Comparison of ENCODE assay signal across 1 cellular context in genomic region chr1:166838766-166839599, GRCh38.
TF ChIP-seq lines count a peak whose summit lies in the region.

Gene POGK (plus strand): TSS chr1:166839475. CDS start chr1:166840957, 1,482 bp downstream.

TF ChIP-seq in HepG2, 621 proteins besides CTCF, POLR2A, EP300 and RAD21 (continued from another document and continues in another):
- TF ChIP-seq ZNF543 (CRISPR knock-in tag; IDR thresholded peaks at IDR 0.05) (peak; percentile 32; the same call in 1 of the 2 replicates), SOX6 (IDR thresholded peaks at IDR 0.05) (no peak), SOX6 (CRISPR knock-in tag; IDR thresholded peaks at IDR 0.05) (peak; percentile 14; the same call in 1 of the 2 replicates), ZNF362 (CRISPR knock-in tag; IDR thresholded peaks at IDR 0.05; ENCODE audit: borderline replicate concordance) (no peak), SKI (IDR thresholded peaks at IDR 0.05; ENCODE audit: partially characterized antibody) (peak; percentile 66), FOXA1 (IDR thresholded peaks at IDR 0.05) (no peak), FOXA1 (CRISPR knock-in tag; IDR thresholded peaks at IDR 0.05) (peak; percentile 14; the same call in 1 of the 2 replicates), ZNF451 (CRISPR knock-in tag; IDR thresholded peaks at IDR 0.05) (peak; percentile 95), HNRNPL (IDR thresholded peaks at IDR 0.05; ENCODE audit: low read depth, low read length) (0 out of 2 replicates have a peak, but pooled peaks have one; percentile 51), ZFP41 (CRISPR knock-in tag; IDR thresholded peaks at IDR 0.05; ENCODE audit: borderline replicate concordance) (peak; percentile 85; the same call in 1 of the 2 replicates), ZBTB46 (CRISPR knock-in tag; IDR thresholded peaks at IDR 0.05; ENCODE audit: borderline replicate concordance) (no peak), KMT2B (CRISPR knock-in tag; IDR thresholded peaks at IDR 0.05) (peak; percentile 78), HNRNPK (IDR thresholded peaks at IDR 0.05; ENCODE audit: low read depth, low read length, poor library complexity, severe bottlenecking) (peak; percentile 31), KLF9 (CRISPR knock-in tag; IDR thresholded peaks at IDR 0.05; ENCODE audit: low read depth) (0 out of 2 replicates have a peak, but pooled peaks have one; percentile 46), ARID4A (CRISPR knock-in tag; IDR thresholded peaks at IDR 0.05; ENCODE audit: borderline replicate concordance) (peak; percentile 88; the same call in 1 of the 2 replicates), MTERF4 (CRISPR knock-in tag; IDR thresholded peaks at IDR 0.05) (peak; percentile 98), PLSCR1 (CRISPR knock-in tag; IDR thresholded peaks at IDR 0.05; ENCODE audit: borderline replicate concordance) (no peak), ZSCAN29 (CRISPR knock-in tag; conservative IDR thresholded peaks at IDR 0.05) (no peak), DBP (CRISPR knock-in tag; IDR thresholded peaks at IDR 0.05; ENCODE audit: not compliant biosample characterization) (peak; percentile 56), ARID5B (CRISPR knock-in tag; IDR thresholded peaks at IDR 0.05) (0 out of 2 replicates have a peak, but pooled peaks have one; percentile 59), ATF2 (CRISPR knock-in tag; IDR thresholded peaks at IDR 0.05) (no peak; the same call in 1 of the 2 replicates), FUBP1 (CRISPR knock-in tag; IDR thresholded peaks at IDR 0.05; ENCODE audit: borderline replicate concordance) (no peak; the same call in 1 of the 2 replicates), ZBTB42 (CRISPR knock-in tag; IDR thresholded peaks at IDR 0.05) (peak; percentile 50; the same call in 1 of the 2 replicates), ZNF234 (CRISPR knock-in tag; conservative IDR thresholded peaks at IDR 0.05) (no peak), ZNF160 (CRISPR knock-in tag; IDR thresholded peaks at IDR 0.05) (peak; percentile 75), NR2C2 (CRISPR knock-in tag; IDR thresholded peaks at IDR 0.05; ENCODE audit: borderline replicate concordance) (peak; percentile 60; the same call in 1 of the 2 replicates), DZIP1 (CRISPR knock-in tag; IDR thresholded peaks at IDR 0.05) (0 out of 2 replicates have a peak, but pooled peaks have one; percentile 53), XBP1 (CRISPR knock-in tag; IDR thresholded peaks at IDR 0.05) (no peak; the same call in 1 of the 2 replicates), ZNF563 (CRISPR knock-in tag; IDR thresholded peaks at IDR 0.05) (peak; percentile 90; the same call in 1 of the 2 replicates), ZBTB8A (CRISPR knock-in tag; IDR thresholded peaks at IDR 0.05; ENCODE audit: borderline replicate concordance, low read depth) (no peak), ZNF232 (CRISPR knock-in tag; IDR thresholded peaks at IDR 0.05; ENCODE audit: borderline replicate concordance) (peak; percentile 97), PITX1 (CRISPR knock-in tag; IDR thresholded peaks at IDR 0.05) (0 out of 2 replicates have a peak, but pooled peaks have one; percentile 42), ZNF75D (CRISPR knock-in tag; IDR thresholded peaks at IDR 0.05; ENCODE audit: borderline replicate concordance) (no peak), ZNF768 (CRISPR knock-in tag; IDR thresholded peaks at IDR 0.05) (peak; percentile 74; the same call in 1 of the 2 replicates), MAFF (IDR thresholded peaks at IDR 0.05; ENCODE audit: low read depth, low read length) (no peak), TEAD3 (CRISPR knock-in tag; optimal IDR thresholded peaks at IDR 0.05; ENCODE audit: borderline replicate concordance) (peak; percentile 42)
